In the genomic region with DNA sequence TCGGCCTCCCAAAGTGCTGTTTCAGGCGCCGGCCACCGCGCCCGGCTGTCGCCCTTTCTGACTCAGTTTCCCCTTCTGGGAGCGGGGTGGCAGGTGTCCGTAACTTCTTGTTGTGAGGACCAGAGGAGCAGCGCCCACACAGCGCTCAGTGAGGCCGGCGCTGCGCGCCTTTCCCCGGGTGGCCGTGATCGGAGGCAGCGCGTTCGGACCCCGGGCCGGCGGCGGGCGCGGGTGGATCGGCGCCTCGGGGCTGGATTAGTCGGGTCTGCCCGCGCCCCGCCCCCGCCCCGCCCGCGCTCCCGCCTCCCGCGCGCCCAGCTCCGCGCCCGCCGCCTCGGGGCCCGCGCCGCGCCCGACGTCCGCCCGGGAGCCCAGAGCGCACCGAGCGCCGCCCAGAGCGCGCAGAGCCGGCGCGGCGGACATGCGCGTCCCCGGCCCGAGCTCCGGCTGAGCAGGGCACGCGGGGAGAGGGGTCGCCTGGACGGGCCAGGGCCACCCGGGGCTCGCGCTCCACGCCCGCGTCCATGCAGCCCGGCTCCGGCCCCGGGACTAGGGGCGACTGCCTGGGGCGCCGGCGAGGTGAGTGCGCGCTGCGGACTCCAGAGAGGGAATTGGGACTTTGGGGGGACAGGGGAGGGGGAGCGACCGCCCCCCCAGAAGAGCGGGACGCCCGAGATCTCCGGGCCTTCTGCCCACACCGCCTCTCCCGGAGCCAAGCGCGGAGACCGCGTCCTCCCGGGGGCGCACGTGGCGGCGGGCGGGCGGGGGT, we compare ENCODE assay signal across 8 cellular contexts. TPM values are rescaled to one million over a fixed set of nuclear protein-coding genes. Genes with fewer than 3 reads are reported as not detected.
DNase-seq lines count a peak whose midpoint lies in the region; ATAC-seq and TF ChIP-seq lines count a peak whose summit lies in the region.

No MANE protein-coding gene starts in this region.

- peak overlapping the region; percentile 68 for H3K4me3 ChIP-seq in retinal pigment epithelial cell (ENCODE audit: low read length)

- TF ChIP-seq CTCF in retinal pigment epithelial cell (conservative IDR thresholded peaks at IDR 0.05; ENCODE audit: low read depth, low read length) = no peak

- no peak for ATAC-seq in HG03342 (IDR thresholded peaks at IDR 0.05; ENCODE audit: unreplicated experiment)

- DNase-seq in DMS79 treated with DMSO at 0.1 percent for 48 hours (lab: John Stamatoyannopoulos, UW) (peak; percentile 51), HUDEP-2 (lab: John Stamatoyannopoulos, UW; ENCODE audit: unreplicated experiment in 76 of 76) (peak in 47 of 76 experiments; percentile 1 to 67 (median 37)), OCI-M1 (lab: John Stamatoyannopoulos, UW) (peak; percentile 59), amniotic epithelial cell (ENCODE audit: low read depth) (peak; percentile 15), hepatic stellate cell (ENCODE audit: low spot score) (peak; percentile 78), retinal pigment epithelial cell (ENCODE audit: low read depth) (peak; percentile 11), ureter (ENCODE audit: low spot score) (no peak)

RNA-seq across cellular contexts. Expression of gene LRCOL1, which starts 50.5 kb away (rescaled TPM):
- total RNA-seq in ureter = not detected

RNA-seq across cellular contexts. Expression of gene P2RX2, which starts 58.7 kb away (rescaled TPM):
- total RNA-seq in ureter = 0.36 TPM
